8 cellular contexts compared by ENCODE assay signal in the genomic region with DNA sequence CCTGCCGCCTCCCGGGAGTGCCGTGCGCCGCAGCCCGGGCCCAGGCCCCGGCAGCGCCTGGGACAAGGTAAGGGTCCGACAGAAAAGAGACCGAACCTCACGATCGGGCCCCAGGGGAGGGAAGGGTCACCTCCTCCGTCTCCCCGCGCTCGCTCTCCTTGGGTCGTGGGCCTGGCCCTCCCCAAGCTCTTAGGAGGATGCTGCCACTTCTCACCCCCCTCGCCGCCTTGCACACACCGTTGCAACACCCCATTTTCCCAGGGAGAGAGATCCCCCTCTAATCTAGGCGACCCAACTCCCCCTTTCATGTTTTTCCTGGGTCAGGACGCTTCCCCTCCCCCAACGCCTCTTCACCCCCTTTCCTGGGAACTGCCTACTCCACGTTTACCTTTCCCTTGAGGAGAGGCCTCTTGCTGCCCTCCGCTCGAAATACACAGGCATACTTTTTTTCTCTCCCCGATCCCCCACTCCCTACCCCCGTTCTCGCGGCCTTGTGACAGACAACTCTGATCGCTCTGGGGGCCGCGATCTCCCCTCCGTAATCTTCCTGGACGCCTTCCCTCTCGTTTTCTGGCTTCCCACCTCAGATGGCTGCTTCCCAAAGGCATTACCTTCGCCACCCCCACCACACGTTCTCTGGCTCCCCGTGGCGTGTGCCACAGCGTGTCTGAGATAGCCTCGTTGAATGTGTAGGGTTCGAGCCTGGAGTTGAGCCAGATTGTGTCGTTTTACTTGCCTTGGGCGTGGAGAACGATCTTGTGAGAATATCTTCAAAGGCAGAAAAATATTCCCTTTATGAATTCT. TPM values are rescaled to one million over a fixed set of nuclear protein-coding genes. Genes with fewer than 3 reads are reported as not detected.
DNase-seq lines count a peak whose midpoint lies in the region; ATAC-seq and TF ChIP-seq lines count a peak whose summit lies in the region.

No MANE protein-coding gene starts in this region.

- DNase-seq in NCI-H510A (lab: John Stamatoyannopoulos, UW) (peak; percentile 6), NCI-H510A treated with DMSO at 0.1 percent for 48 hours (lab: John Stamatoyannopoulos, UW) (no peak), OCI-LY7 (ENCODE audit: low spot score) (peak; percentile 38), germinal center (ENCODE audit: low spot score) (peak; percentile 37), ovary (peak; percentile 53 to 70 (median 61)), NCI-H774 (lab: John Stamatoyannopoulos, UW) (no peak)
- peak; percentile 53 for DNase-seq in activated naive CD4-positive, alpha-beta T cell treated with anti-CD3 and anti-CD28 coated beads, Interleukin-2, amount 50 U/mL, for 16 hours

- H2AFZ ChIP-seq in OCI-LY7 (ENCODE audit: low read length): no peak overlapping the region

- H3K36me3 ChIP-seq in OCI-LY7 (ENCODE audit: insufficient read depth, low read length): peaks cover 54% of the 10 kb centered on the region
- H3K36me3 ChIP-seq in ovary: no peaks in the 10 kb centered on the region

- 0 to 1% (median 1%) methylated on average over 38 to 46 of the region's 46 CpGs for WGBS in ovary, 3 donors

- H3K27me3 ChIP-seq in ovary: no peaks in the 10 kb centered on the region

- CTCF ChIA-PET in OCI-LY7 (lab: Charles Lee; ENCODE audit: unreplicated experiment): no interaction called here

- peak overlapping the region; percentile 96 for H3K4me3 ChIP-seq in OCI-LY7 (ENCODE audit: low read depth, low read length, poor library complexity, severe bottlenecking)
- H3K4me3 ChIP-seq in ovary: peak overlapping the region; percentile 85

- H3K9me3 ChIP-seq in OCI-LY7 (ENCODE audit: low read length): no peaks in the 10 kb centered on the region
- no peaks in the 10 kb centered on the region for H3K9me3 ChIP-seq in ovary

- H3K4me2 ChIP-seq in OCI-LY7 (ENCODE audit: low read length): peak overlapping the region; percentile 71

- BruUV-seq in OCI-LY7 (replicated peaks; lab: Mats Ljungman, UMichigan): no TSS peak

- intact Hi-C loops in OCI-LY7 (cut with micrococcal nuclease; ENCODE audit: unreplicated experiment) (loop anchor here (1.0 to 5.0 kb wide), 5 partner anchors 35 to 534 kb away; a partner anchor contains a TSS), ovary (cut with DNase I) (no loop called here)

- no peaks in the 10 kb centered on the region for H3K9me2 ChIP-seq in OCI-LY7 (ENCODE audit: insufficient read depth, low read length)

- H3K4me1 ChIP-seq in OCI-LY7 (ENCODE audit: insufficient read depth, low read length, poor library complexity, severe bottlenecking): peaks cover 60% of the 10 kb centered on the region
- peaks cover 13% of the 10 kb centered on the region for H3K4me1 ChIP-seq in ovary (ENCODE audit: insufficient read depth)

- POLR2A ChIA-PET in OCI-LY7 (lab: Charles Lee): interaction anchor here (0.5 to 7.5 kb wide), 5 partner anchors 23 to 713 kb away, joined by 3 to 64 read pairs (median 7); a partner anchor contains a TSS

- TF ChIP-seq EP300 in ovary (IDR thresholded peaks at IDR 0.05): no peak

- peaks cover 77% of the 10 kb centered on the region for H4K20me1 ChIP-seq in OCI-LY7 (ENCODE audit: insufficient read depth, low read length)

- ATAC-seq in HG02973 (IDR thresholded peaks at IDR 0.05; ENCODE audit: unreplicated experiment): no peak

- TF ChIP-seq CTCF in OCI-LY7 (conservative IDR thresholded peaks at IDR 0.05; ENCODE audit: low read length): no peak
- TF ChIP-seq CTCF in ovary (IDR thresholded peaks at IDR 0.05): no peak

- no peak for TF ChIP-seq POLR2A in ovary (IDR thresholded peaks at IDR 0.05)

- H3K27ac ChIP-seq in OCI-LY7 (ENCODE audit: low read depth, low read length, poor library complexity, severe bottlenecking): peak overlapping the region; percentile 81
- peak overlapping the region; percentile 92 to 97 for H3K27ac ChIP-seq in ovary

- peaks cover 86% of the 10 kb centered on the region for H3K79me2 ChIP-seq in OCI-LY7 (ENCODE audit: insufficient read depth, low read depth, low read length)

RNA-seq across cellular contexts. Expression of a gene that starts 0.7 kb away (rescaled TPM):
- 91.1 and 120 TPM in 2 replicates for total RNA-seq in OCI-LY7 (2014; rRNA removed; shearing (Covaris generic))
- total RNA-seq in OCI-LY7 (2022) (214 and 223 TPM in 2 replicates), ovary (100 to 1,000 TPM in 3 of 7 donors, 10 to 100 TPM in 4; 74.6 to 140 (median 98.2) TPM)
- 10 to 100 TPM; 30.8 to 71.8 TPM for polyA plus RNA-seq in ovary

RNA-seq across cellular contexts. Expression of a gene that starts 35.3 kb away (rescaled TPM):
- total RNA-seq in OCI-LY7 (2014; rRNA removed; shearing (Covaris generic)): 12.4 and 20.7 TPM in 2 replicates
- total RNA-seq in OCI-LY7 (2022) (57.0 and 58.8 TPM in 2 replicates), ovary (10 to 100 TPM; 11.9 to 35.1 (median 27.8) TPM)
- 10 to 100 TPM; 18.3 to 25.9 TPM for polyA plus RNA-seq in ovary

Comparison
In these comparisons a context has a peak if more than half of its experiments do, and no peak if none do; other contexts are left out.
1. DNase-seq: peak in NCI-H510A (single experiment), OCI-LY7 (single experiment), activated naive CD4-positive, alpha-beta T cell treated with anti-CD3 and anti-CD28 coated beads, Interleukin-2, amount 50 U/mL, for 16 hours (single experiment), germinal center (single experiment) and ovary (5 of 5); none in NCI-H510A treated with DMSO at 0.1 percent for 48 hours (single experiment) and NCI-H774 (single experiment).